ENCODE assay signal across 3 cellular contexts in genomic region chr10:67792653-67793052, GRCh38.
A peak's percentile ranks its signal among the peaks of the same experiment; 100 is the strongest.
TF ChIP-seq lines count a peak whose summit lies in the region.

No MANE protein-coding gene starts in this region.

TF ChIP-seq in HepG2, 621 proteins besides CTCF, POLR2A, EP300 and RAD21:
- TF ChIP-seq SOX5 (CRISPR knock-in tag; IDR thresholded peaks at IDR 0.05; ENCODE audit: borderline replicate concordance) (no peak), NFE2L2 (IDR thresholded peaks at IDR 0.05; ENCODE audit: low read length) (no peak), LCORL (IDR thresholded peaks at IDR 0.05) (no peak), LCORL (CRISPR knock-in tag; IDR thresholded peaks at IDR 0.05) (no peak), ZNF121 (CRISPR knock-in tag; IDR thresholded peaks at IDR 0.05) (peak; percentile 53), MXI1 (IDR thresholded peaks at IDR 0.05; ENCODE audit: borderline replicate concordance, low read depth, low read length) (no peak), ELF1 (CRISPR knock-in tag; IDR thresholded peaks at IDR 0.05) (no peak)

TF ChIP-seq in WTC11, 78 proteins besides CTCF, POLR2A, EP300 and RAD21:
- TF ChIP-seq ZNF121 (CRISPR knock-in tag; IDR thresholded peaks at IDR 0.05) = peak; percentile 75
- TF ChIP-seq, protein P1, sequence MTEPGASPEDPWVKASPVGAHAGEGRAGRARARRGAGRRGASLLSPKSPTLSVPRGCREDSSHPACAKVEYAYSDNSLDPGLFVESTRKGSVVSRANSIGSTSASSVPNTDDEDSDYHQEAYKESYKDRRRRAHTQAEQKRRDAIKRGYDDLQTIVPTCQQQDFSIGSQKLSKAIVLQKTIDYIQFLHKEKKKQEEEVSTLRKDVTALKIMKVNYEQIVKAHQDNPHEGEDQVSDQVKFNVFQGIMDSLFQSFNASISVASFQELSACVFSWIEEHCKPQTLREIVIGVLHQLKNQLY (CRISPR knock-in tag; IDR thresholded peaks at IDR 0.05) = no peak

TF ChIP-seq in SK-N-SH treated with all-trans-retinoic acid at 6 μM for 48 hours, 23 proteins besides CTCF, POLR2A, EP300 and RAD21:
- TF ChIP-seq PATZ1 (CRISPR knock-in tag; IDR thresholded peaks at IDR 0.05; ENCODE audit: borderline replicate concordance) (no peak), CSDC2 (CRISPR knock-in tag; IDR thresholded peaks at IDR 0.05) (no peak), ESRRG (CRISPR knock-in tag; IDR thresholded peaks at IDR 0.05) (no peak), ZNF70 (CRISPR knock-in tag; IDR thresholded peaks at IDR 0.05) (no peak), GLIS3 (CRISPR knock-in tag; IDR thresholded peaks at IDR 0.05) (no peak), OSR1 (CRISPR knock-in tag; IDR thresholded peaks at IDR 0.05) (no peak)
- TF ChIP-seq, protein P2, sequence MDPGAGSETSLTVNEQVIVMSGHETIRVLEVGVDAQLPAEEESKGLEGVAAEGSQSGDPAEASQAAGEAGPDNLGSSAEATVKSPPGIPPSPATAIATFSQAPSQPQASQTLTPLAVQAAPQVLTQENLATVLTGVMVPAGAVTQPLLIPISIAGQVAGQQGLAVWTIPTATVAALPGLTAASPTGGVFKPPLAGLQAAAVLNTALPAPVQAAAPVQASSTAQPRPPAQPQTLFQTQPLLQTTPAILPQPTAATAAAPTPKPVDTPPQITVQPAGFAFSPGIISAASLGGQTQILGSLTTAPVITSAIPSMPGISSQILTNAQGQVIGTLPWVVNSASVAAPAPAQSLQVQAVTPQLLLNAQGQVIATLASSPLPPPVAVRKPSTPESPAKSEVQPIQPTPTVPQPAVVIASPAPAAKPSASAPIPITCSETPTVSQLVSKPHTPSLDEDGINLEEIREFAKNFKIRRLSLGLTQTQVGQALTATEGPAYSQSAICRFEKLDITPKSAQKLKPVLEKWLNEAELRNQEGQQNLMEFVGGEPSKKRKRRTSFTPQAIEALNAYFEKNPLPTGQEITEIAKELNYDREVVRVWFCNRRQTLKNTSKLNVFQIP (CRISPR knock-in tag; IDR thresholded peaks at IDR 0.05; ENCODE audit: borderline replicate concordance, low read depth) = no peak
